1 cellular context compared by ENCODE assay signal in the genomic region with DNA sequence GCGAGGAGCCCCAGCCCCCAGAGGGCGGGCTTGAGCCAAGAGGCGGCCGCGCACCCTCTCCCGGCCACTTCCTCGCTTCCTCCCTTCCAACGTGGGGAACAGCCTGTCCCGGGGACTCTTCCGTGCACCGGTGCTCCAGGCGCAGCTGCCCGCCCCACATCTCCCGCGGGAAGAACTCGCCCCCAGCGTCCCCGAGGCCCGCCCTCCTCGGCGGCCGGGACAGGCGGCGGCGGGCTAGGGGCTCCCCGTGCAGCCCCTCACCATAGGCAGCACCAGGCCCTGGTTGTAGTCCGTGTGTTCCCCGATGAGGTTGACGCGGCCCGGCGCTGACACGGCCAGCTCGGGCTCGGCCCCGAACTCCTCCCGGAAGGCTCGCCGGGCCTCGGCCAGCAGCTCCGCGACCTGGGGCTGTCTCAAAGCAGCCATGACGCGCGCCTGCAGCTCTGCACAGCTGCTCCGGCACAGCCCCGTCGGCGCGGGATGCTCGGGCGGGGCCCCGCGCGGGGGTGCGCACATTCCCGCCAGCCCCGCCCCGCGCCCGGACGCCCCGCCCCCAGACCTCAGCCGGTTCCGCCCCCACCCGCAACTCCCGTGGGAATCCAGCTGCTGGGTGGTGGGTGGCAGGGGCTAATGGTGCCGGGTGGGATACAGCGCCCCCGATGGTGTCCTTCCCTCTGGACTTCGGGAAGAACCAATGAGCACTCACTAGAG.
TF ChIP-seq lines count a peak whose summit lies in the region.

Gene GALK1, minus strand, starts transcription at position 482 of the 711 bp plus-strand sequence. Its CDS starts 56 bp downstream, at position 426.

TF ChIP-seq in HEK293, 187 proteins besides CTCF, POLR2A, EP300 and RAD21 (continued from another document and continues in another):
- TF ChIP-seq KLF8 (tag by site-specific recombination; IDR thresholded peaks at IDR 0.05) (peak; percentile 48; the same call in 1 of the 2 replicates), REST (tag by site-specific recombination; IDR thresholded peaks at IDR 0.05) (no peak), ZNF324 (tag by site-specific recombination; IDR thresholded peaks at IDR 0.05) (no peak), ZNF561 (tag by site-specific recombination; IDR thresholded peaks at IDR 0.05; ENCODE audit: borderline replicate concordance) (peak; percentile 65; the same call in 1 of the 2 replicates), ZNF513 (tag by site-specific recombination; IDR thresholded peaks at IDR 0.05) (no peak), ZNF311 (tag by site-specific recombination; IDR thresholded peaks at IDR 0.05; ENCODE audit: borderline replicate concordance) (no peak), PRDM2 (tag by site-specific recombination; IDR thresholded peaks at IDR 0.05; ENCODE audit: borderline replicate concordance) (no peak), SP2 (tag by site-specific recombination; IDR thresholded peaks at IDR 0.05) (peak; percentile 75), ZBTB11 (tag by site-specific recombination; conservative IDR thresholded peaks at IDR 0.05; ENCODE audit: low read depth) (peak; percentile 88), MEIS1 (CRISPR knock-in tag; IDR thresholded peaks at IDR 0.05; ENCODE audit: borderline replicate concordance) (no peak), ZBTB26 (tag by site-specific recombination; optimal IDR thresholded peaks at IDR 0.05) (peak; percentile 96), IKZF3 (tag by site-specific recombination; IDR thresholded peaks at IDR 0.05) (peak; percentile 63; the same call in 1 of the 2 replicates), ZNF670 (tag by site-specific recombination; IDR thresholded peaks at IDR 0.05; ENCODE audit: low read depth) (no peak), ZBTB48 (tag by site-specific recombination; IDR thresholded peaks at IDR 0.05) (peak; percentile 65; the same call in 1 of the 2 replicates), ZNF664 (tag by site-specific recombination; IDR thresholded peaks at IDR 0.05) (no peak), SP3 (tag by site-specific recombination; IDR thresholded peaks at IDR 0.05) (peak; percentile 56), ZNF341 (tag by site-specific recombination; IDR thresholded peaks at IDR 0.05; ENCODE audit: low read depth) (peak; percentile 94), AEBP2 (tag by site-specific recombination; IDR thresholded peaks at IDR 0.05; ENCODE audit: borderline replicate concordance) (no peak), YY1 (tag by site-specific recombination; IDR thresholded peaks at IDR 0.05) (peak; percentile 71; the same call in 1 of the 2 replicates), ZNF529 (tag by site-specific recombination; IDR thresholded peaks at IDR 0.05; ENCODE audit: insufficient replicate concordance) (no peak)
- TF ChIP-seq, protein P1, sequence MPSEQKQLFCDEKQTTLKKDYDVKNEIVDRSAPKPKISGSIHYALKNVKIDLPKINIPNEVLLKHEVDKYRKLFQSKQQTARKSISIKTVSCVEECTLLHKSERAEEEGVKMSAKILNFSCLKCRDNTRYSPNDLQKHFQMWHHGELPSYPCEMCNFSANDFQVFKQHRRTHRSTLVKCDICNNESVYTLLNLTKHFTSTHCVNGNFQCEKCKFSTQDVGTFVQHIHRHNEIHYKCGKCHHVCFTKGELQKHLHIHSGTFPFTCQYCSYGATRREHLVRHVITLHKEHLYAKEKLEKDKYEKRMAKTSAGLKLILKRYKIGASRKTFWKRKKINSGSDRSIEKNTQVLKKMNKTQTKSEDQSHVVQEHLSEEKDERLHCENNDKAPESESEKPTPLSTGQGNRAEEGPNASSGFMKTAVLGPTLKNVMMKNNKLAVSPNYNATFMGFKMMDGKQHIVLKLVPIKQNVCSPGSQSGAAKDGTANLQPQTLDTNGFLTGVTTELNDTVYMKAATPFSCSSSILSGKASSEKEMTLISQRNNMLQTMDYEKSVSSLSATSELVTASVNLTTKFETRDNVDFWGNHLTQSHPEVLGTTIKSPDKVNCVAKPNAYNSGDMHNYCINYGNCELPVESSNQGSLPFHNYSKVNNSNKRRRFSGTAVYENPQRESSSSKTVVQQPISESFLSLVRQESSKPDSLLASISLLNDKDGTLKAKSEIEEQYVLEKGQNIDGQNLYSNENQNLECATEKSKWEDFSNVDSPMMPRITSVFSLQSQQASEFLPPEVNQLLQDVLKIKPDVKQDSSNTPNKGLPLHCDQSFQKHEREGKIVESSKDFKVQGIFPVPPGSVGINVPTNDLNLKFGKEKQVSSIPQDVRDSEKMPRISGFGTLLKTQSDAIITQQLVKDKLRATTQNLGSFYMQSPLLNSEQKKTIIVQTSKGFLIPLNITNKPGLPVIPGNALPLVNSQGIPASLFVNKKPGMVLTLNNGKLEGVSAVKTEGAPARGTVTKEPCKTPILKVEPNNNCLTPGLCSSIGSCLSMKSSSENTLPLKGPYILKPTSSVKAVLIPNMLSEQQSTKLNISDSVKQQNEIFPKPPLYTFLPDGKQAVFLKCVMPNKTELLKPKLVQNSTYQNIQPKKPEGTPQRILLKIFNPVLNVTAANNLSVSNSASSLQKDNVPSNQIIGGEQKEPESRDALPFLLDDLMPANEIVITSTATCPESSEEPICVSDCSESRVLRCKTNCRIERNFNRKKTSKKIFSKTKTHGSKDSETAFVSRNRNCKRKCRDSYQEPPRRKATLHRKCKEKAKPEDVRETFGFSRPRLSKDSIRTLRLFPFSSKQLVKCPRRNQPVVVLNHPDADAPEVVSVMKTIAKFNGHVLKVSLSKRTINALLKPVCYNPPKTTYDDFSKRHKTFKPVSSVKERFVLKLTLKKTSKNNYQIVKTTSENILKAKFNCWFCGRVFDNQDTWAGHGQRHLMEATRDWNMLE (tag by site-specific recombination; conservative IDR thresholded peaks at IDR 0.05; ENCODE audit: low read depth): no peak
